31 cellular contexts compared by ENCODE assay signal in the genomic region with DNA sequence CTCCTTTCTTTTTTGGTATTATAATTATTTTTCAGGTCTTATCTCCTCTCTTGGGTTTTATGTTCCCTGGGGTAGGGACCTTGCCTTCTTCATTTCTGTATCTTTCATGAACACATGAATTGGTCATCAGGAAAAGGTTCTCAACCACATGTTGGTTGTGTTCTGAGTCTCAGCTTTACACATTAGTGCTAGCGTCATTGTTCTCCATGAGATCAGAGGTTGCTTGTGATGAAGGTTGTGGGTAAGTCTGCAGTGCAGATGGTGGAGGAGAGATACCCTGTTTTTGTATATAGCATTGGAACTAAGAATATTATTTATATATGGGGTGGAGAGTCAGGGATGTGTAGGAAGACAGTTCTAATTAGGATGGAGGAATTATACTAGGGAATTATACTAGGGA. TPM values are rescaled to one million over a fixed set of nuclear protein-coding genes. Genes with fewer than 3 reads are reported as not detected.
"Had no signal": no experiment of that assay in that cellular context is flagged by ENCODE, and none has a peak within 500 bp of the region (broad histone marks: within the 10 kb centered on the region; RNA-seq: fewer than 3 reads in every experiment).

No MANE protein-coding gene starts in this region.

- H3K9me3 Mint-ChIP-seq: immature natural killer cell; naive thymus-derived CD8-positive, alpha-beta T cell; nephron; neural crest cell; stimulated activated naive B cell treated with anti-CD40 and anti-IgM and Interleukin-4, amounts not matched to agents 10 μg/mL and 1 μg/mL and 100 μg/mL, for 72 hours had no signal

- H3K36me3 ChIP-seq: left lung, lower lobe of right lung, pancreas, right lobe of liver, stomach, thyroid gland, upper lobe of right lung, uterus had no signal

- H3K4me3 Mint-ChIP-seq: immature natural killer cell; naive thymus-derived CD8-positive, alpha-beta T cell; nephron; neural crest cell; stimulated activated naive B cell treated with anti-CD40 and anti-IgM and Interleukin-4, amounts not matched to agents 10 μg/mL and 1 μg/mL and 100 μg/mL, for 72 hours had no signal

- H3K27ac Mint-ChIP-seq: immature natural killer cell; naive thymus-derived CD8-positive, alpha-beta T cell; nephron; stimulated activated naive B cell treated with anti-CD40 and anti-IgM and Interleukin-4, amounts not matched to agents 10 μg/mL and 1 μg/mL and 100 μg/mL, for 72 hours had no signal

- H3K4me3 ChIP-seq: left lung, lower lobe of right lung, pancreas, psoas muscle, right lobe of liver, smooth muscle cell, stomach, testis, thyroid gland, upper lobe of right lung, uterus had no signal

- H3K9me3 ChIP-seq: left lung, lower lobe of right lung, pancreas, psoas muscle, right lobe of liver, stomach, testis, thyroid gland, upper lobe of right lung, uterus had no signal

- H3K4me1 ChIP-seq: left lung, lower lobe of right lung, pancreas, psoas muscle, right lobe of liver, stomach, testis, thyroid gland, upper lobe of right lung, uterus had no signal

- H3K36me3 Mint-ChIP-seq: immature natural killer cell; naive thymus-derived CD8-positive, alpha-beta T cell; stimulated activated naive B cell treated with anti-CD40 and anti-IgM and Interleukin-4, amounts not matched to agents 10 μg/mL and 1 μg/mL and 100 μg/mL, for 72 hours had no signal

- H3K27ac ChIP-seq: left lung, lower lobe of right lung, pancreas, psoas muscle, right lobe of liver, stomach, testis, thyroid gland, upper lobe of right lung, uterus had no signal

- ATAC-seq: left colon; left lung; lower lobe of right lung; naive thymus-derived CD8-positive, alpha-beta T cell; pancreas; psoas muscle; right lobe of liver; stimulated activated naive B cell treated with anti-CD40 and anti-IgM and Interleukin-4, amounts not matched to agents 10 μg/mL and 1 μg/mL and 100 μg/mL, for 72 hours; stimulated activated naive CD8-positive, alpha-beta T cell treated with anti-CD3 and anti-CD28 coated beads, Interleukin-15, Interleukin-2, amounts not matched to agents 100 U/mL and 50 U/mL, for 24 hours; upper lobe of right lung had no signal

- DNase-seq: hypothalamus; immature natural killer cell; kidney; left colon; left lung; lower lobe of right lung; mammary epithelial cell; mesenchymal stem cell; naive thymus-derived CD8-positive, alpha-beta T cell; nucleus accumbens; pancreas; psoas muscle; right lobe of liver; stimulated activated CD4-positive, alpha-beta T cell treated with anti-CD3 and anti-CD28 coated beads, Interleukin-1b, Interleukin-23, amount 100 ng/mL, for 48 hours; stimulated activated CD4-positive, alpha-beta T cell treated with anti-CD3 and anti-CD28 coated beads, Interleukin-2, amount 100 ng/mL, for 48 hours; stimulated activated CD4-positive, alpha-beta T cell treated with anti-CD3 and anti-CD28 coated beads, Interleukin-4, amount 100 ng/mL, for 4 hours; stimulated activated CD8-positive, alpha-beta memory T cell treated with anti-CD3 and anti-CD28 coated beads, Interleukin-4, amount 100 ng/mL, for 48 hours; stimulated activated naive B cell treated with anti-CD40 and anti-IgM and Interleukin-4, amounts not matched to agents 10 μg/mL and 1 μg/mL and 100 μg/mL, for 72 hours; stimulated activated naive CD8-positive, alpha-beta T cell treated with anti-CD3 and anti-CD28 coated beads, Interleukin-15, Interleukin-2, amounts not matched to agents 100 U/mL and 50 U/mL, for 24 hours; stomach; testis; thyroid gland; trophoblast cell; upper lobe of right lung; uterus had no signal

- FAIRE-seq: islet of Langerhans, kidney, pancreas had no signal

- H3K27me3 ChIP-seq: right lobe of liver, testis, thyroid gland, uterus had no signal

- H3K4me2 ChIP-seq: smooth muscle cell had no signal

- H3K4me1 Mint-ChIP-seq: immature natural killer cell; naive thymus-derived CD8-positive, alpha-beta T cell; nephron; neural crest cell; stimulated activated naive B cell treated with anti-CD40 and anti-IgM and Interleukin-4, amounts not matched to agents 10 μg/mL and 1 μg/mL and 100 μg/mL, for 72 hours had no signal

RNA-seq across cellular contexts. Expression of a gene that starts 24.5 kb away (rescaled TPM):
- total RNA-seq: kidney; mammary epithelial cell; mucosa of gallbladder; naive thymus-derived CD8-positive, alpha-beta T cell; neural crest cell; osteoblast; pancreas; smooth muscle cell; thyroid gland; upper lobe of right lung had no signal
- polyA plus RNA-seq: immature natural killer cell; mammary epithelial cell; naive thymus-derived CD8-positive, alpha-beta T cell; pancreas; smooth muscle cell had no signal
